27 cellular contexts compared by ENCODE assay signal in the genomic region with DNA sequence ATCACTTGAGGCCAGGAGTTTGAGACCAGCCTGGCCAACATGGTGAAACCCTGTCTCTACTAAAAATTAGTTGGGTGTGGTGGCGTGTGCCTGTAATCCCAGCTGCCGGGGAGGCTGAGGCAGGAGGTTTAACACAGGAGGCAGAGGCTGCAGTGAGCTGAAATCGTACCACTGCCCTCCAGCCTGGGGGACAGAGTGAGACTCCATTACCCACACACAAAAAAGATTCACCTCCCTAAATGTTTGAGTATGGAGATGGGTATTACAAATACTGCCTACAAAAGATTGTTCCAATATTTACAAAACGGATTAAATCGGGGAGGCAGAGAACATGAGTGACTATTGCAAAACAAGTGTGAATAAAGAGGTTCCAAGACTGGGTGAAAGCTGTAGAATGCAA.
"Had no signal": no experiment of that assay in that cellular context is flagged by ENCODE, and none has a peak within 500 bp of the region (broad histone marks: within the 10 kb centered on the region; RNA-seq: fewer than 3 reads in every experiment).

No MANE protein-coding gene starts in this region.

- H3K27me3 Mint-ChIP-seq: activated CD4-positive, alpha-beta T cell treated with anti-CD3 and anti-CD28 coated beads, Interleukin-2, amount 10 ng/mL, durations not matched to agents 7 days and 5 days; activated CD8-positive, alpha-beta memory T cell treated with anti-CD3 and anti-CD28 coated beads, Interleukin-2, amount 10 ng/mL, durations not matched to agents 7 days and 5 days; activated naive CD8-positive, alpha-beta T cell treated with anti-CD3 and anti-CD28 coated beads, Interleukin-2, amount 10 ng/mL, durations not matched to agents 7 days and 5 days had no signal

- H3K9me3 ChIP-seq: ascending aorta, esophagus muscularis mucosa, heart right ventricle, left ventricle myocardium inferior, mucosa of descending colon, spleen, tibial nerve had no signal

- H3K27ac Mint-ChIP-seq: activated CD8-positive, alpha-beta memory T cell treated with anti-CD3 and anti-CD28 coated beads, Interleukin-2, amount 10 ng/mL, durations not matched to agents 7 days and 5 days; activated naive CD8-positive, alpha-beta T cell treated with anti-CD3 and anti-CD28 coated beads, Interleukin-2, amount 10 ng/mL, durations not matched to agents 7 days and 5 days; activated T-helper 2 cell treated with anti-CD3 and anti-CD28 coated beads, Interferon-gamma antibody, Interleukin-2, Interleukin-4, amounts not matched to agents 10 μg/mL and 5 μg/mL and 100 μg/mL, durations not matched to agents 14 hours and 24 hours and 36 hours had no signal

- ATAC-seq: activated CD8-positive, alpha-beta memory T cell treated with anti-CD3 and anti-CD28 coated beads, Interleukin-2, amount 10 ng/mL, durations not matched to agents 7 days and 5 days; activated CD8-positive, alpha-beta T cell treated with anti-CD3 and anti-CD28 coated beads, Interleukin-2, amount 10 ng/mL, durations not matched to agents 7 days and 5 days; heart right ventricle; mucosa of descending colon; right cardiac atrium had no signal

- DNase-seq: activated CD4-positive, alpha-beta T cell treated with anti-CD3 and anti-CD28 coated beads, Interleukin-2, amount 10 ng/mL, durations not matched to agents 7 days and 5 days; activated CD4-positive, CD25-positive, alpha-beta regulatory T cell treated with anti-CD3 and anti-CD28 coated beads, Interleukin-2, amount 50 U/mL, for 72 hours; activated CD8-positive, alpha-beta memory T cell treated with anti-CD3 and anti-CD28 coated beads, Interleukin-2, amount 10 ng/mL, durations not matched to agents 7 days and 5 days; activated CD8-positive, alpha-beta T cell treated with anti-CD3 and anti-CD28 coated beads, Interleukin-2, amount 10 ng/mL, durations not matched to agents 7 days and 5 days; activated naive CD8-positive, alpha-beta T cell treated with anti-CD3 and anti-CD28 coated beads, Interleukin-2, amount 10 ng/mL, durations not matched to agents 7 days and 5 days; activated T-cell treated with anti-CD3 and anti-CD28 coated beads, Interleukin-2, amount 50 U/mL, for 48 hours; brain microvascular endothelial cell; caudate nucleus; dermis blood vessel endothelial cell; effector CD4-positive, alpha-beta T cell; foreskin melanocyte; heart right ventricle; kidney glomerular epithelial cell; left ventricle myocardium inferior; mesendoderm; mucosa of descending colon; posterior cingulate gyrus; right cardiac atrium; spleen; stimulated activated naive CD4-positive, alpha-beta T cell treated with Interleukin-2 at 50 U/mL for 16 hours; T-helper 2 cell had no signal

- H3K4me3 Mint-ChIP-seq: activated CD4-positive, alpha-beta T cell treated with anti-CD3 and anti-CD28 coated beads, Interleukin-2, amount 10 ng/mL, durations not matched to agents 7 days and 5 days; activated CD8-positive, alpha-beta memory T cell treated with anti-CD3 and anti-CD28 coated beads, Interleukin-2, amount 10 ng/mL, durations not matched to agents 7 days and 5 days; activated CD8-positive, alpha-beta T cell treated with anti-CD3 and anti-CD28 coated beads, Interleukin-2, amount 10 ng/mL, durations not matched to agents 7 days and 5 days; activated naive CD8-positive, alpha-beta T cell treated with anti-CD3 and anti-CD28 coated beads, Interleukin-2, amount 10 ng/mL, durations not matched to agents 7 days and 5 days; neural crest cell had no signal

- H3K9me3 Mint-ChIP-seq: activated CD4-positive, alpha-beta T cell treated with anti-CD3 and anti-CD28 coated beads, Interleukin-2, amount 10 ng/mL, durations not matched to agents 7 days and 5 days; activated naive CD8-positive, alpha-beta T cell treated with anti-CD3 and anti-CD28 coated beads, Interleukin-2, amount 10 ng/mL, durations not matched to agents 7 days and 5 days; activated T-helper 2 cell treated with anti-CD3 and anti-CD28 coated beads, Interferon-gamma antibody, Interleukin-2, Interleukin-4, amounts not matched to agents 10 μg/mL and 5 μg/mL and 100 μg/mL, durations not matched to agents 14 hours and 24 hours and 36 hours had no signal

- H3K27me3 ChIP-seq: ascending aorta, brain microvascular endothelial cell, esophagus muscularis mucosa, heart right ventricle, spleen, tibial nerve had no signal

- H3K4me3 ChIP-seq: ascending aorta, esophagus muscularis mucosa, heart right ventricle, left ventricle myocardium inferior, lung, mucosa of descending colon, spleen, tibial nerve had no signal

- H3K27ac ChIP-seq: ascending aorta, brain microvascular endothelial cell, esophagus muscularis mucosa, heart right ventricle, left ventricle myocardium inferior, spleen had no signal
